ENCODE assay signal across 19 cellular contexts in the genomic region with DNA sequence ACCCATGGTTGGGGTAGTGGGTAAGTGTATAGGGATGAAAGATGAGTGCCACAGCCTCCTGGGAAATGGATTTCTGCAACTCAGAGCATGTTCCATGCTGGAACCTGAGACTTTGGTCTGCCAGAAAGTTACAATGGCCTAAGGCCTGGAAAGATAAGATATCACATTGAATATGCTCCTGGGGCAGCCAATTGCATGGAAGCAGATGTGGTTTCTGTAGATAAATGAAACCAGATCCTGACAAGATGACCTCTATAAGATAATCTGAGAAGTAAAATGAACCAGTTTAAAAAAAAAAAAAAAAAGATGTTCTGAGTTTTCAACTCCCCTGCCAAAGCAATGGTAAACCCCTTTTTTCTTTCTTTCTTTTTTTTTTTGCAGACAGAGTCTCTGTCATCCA.
"Had no signal": no experiment of that assay in that cellular context is flagged by ENCODE, and none has a peak within 500 bp of the region (broad histone marks: within the 10 kb centered on the region; RNA-seq: fewer than 3 reads in every experiment).

No MANE protein-coding gene starts in this region.

- FAIRE-seq: colon, endothelial cell of umbilical vein, keratinocyte had no signal

- H3K4me1 ChIP-seq: foreskin keratinocyte, left ventricle myocardium inferior, lower lobe of right lung had no signal

- DNase-seq: dermis blood vessel endothelial cell; effector CD4-positive, alpha-beta T cell; endodermal cell; foreskin keratinocyte; immature natural killer cell; left cardiac atrium; left ventricle myocardium inferior; lower lobe of right lung; naive B cell; posterior cingulate gyrus; stimulated activated CD4-positive, alpha-beta T cell treated with anti-CD3 and anti-CD28 coated beads, Interleukin-2, amount 100 ng/mL, for 24 hours; stimulated activated naive CD4-positive, alpha-beta T cell; stomach; substantia nigra; transverse colon had no signal

- H3K36me3 ChIP-seq: left ventricle myocardium inferior, lower lobe of right lung, stomach, thoracic aorta, transverse colon had no signal

- H3K27ac ChIP-seq: foreskin keratinocyte, left ventricle myocardium inferior, lower lobe of right lung, stomach, thoracic aorta, transverse colon had no signal

- H3K4me3 ChIP-seq: left ventricle myocardium inferior, lower lobe of right lung, stomach, thoracic aorta, transverse colon had no signal

- H3K9me3 ChIP-seq: lower lobe of right lung, stomach, thoracic aorta, transverse colon had no signal

- H3K27me3 ChIP-seq: stomach, transverse colon had no signal
